3 cellular contexts compared by ENCODE assay signal in the genomic region with DNA sequence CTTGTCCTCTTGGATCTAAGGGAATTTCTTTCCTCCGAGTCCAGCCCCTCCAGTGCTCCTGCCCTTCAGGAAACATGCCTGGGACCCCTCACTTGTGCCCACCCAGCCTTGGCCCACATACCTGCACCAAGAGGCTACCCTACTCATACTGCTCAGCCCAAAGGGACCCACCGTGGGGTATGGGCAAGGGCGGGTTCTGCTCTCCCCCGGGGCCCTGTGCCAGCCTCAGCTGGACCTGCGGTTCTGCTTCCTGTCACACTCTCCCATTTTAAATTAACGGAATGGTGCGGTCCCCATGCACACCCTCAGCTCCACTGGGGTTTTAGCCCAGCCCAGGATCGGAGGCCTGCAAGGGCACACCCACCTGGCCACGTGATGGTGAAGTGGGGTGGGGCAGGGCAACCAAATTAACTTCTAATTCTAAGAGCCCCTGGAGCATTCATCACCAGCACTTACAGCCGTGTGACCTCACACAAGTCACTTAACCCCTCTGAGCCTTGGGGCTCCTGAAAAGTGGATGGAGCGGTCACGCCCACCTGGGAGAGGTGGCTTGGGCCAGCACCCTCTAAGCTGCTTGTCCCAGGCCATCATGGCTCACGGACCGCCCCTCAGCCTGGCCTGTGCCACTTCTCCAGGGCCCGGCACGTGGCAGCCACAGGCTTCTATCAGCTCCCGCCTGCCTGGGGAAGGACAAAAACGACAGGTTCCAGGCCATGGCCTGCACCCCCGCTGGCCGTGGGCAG.
A peak's percentile ranks its signal among the peaks of the same experiment; 100 is the strongest.
TF ChIP-seq lines count a peak whose summit lies in the region.

No MANE protein-coding gene starts in this region.

TF ChIP-seq in GM12891, 5 proteins besides CTCF, POLR2A, EP300 and RAD21:
- no peak for TF ChIP-seq PAX5 (IDR thresholded peaks at IDR 0.05; ENCODE audit: insufficient read depth, low read length, severe bottlenecking)
- TF ChIP-seq TAF1 (IDR thresholded peaks at IDR 0.05; ENCODE audit: low read depth, low read length) = no peak
- no peak for TF ChIP-seq SPI1 (IDR thresholded peaks at IDR 0.05; ENCODE audit: low read depth, low read length)
- TF ChIP-seq POLR2AphosphoS5 (IDR thresholded peaks at IDR 0.05; ENCODE audit: low read depth, low read length) = no peak
- TF ChIP-seq POU2F2 (IDR thresholded peaks at IDR 0.05; ENCODE audit: low read depth, low read length) = no peak

TF ChIP-seq in GM12878, 131 proteins besides CTCF, POLR2A, EP300 and RAD21:
- TF ChIP-seq, protein P1, sequence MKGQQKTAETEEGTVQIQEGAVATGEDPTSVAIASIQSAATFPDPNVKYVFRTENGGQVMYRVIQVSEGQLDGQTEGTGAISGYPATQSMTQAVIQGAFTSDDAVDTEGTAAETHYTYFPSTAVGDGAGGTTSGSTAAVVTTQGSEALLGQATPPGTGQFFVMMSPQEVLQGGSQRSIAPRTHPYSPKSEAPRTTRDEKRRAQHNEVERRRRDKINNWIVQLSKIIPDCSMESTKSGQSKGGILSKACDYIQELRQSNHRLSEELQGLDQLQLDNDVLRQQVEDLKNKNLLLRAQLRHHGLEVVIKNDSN (IDR thresholded peaks at IDR 0.05; ENCODE audit: borderline replicate concordance, extremely low read length, insufficient read depth, low read depth, low read length) = peak; percentile 72
- TF ChIP-seq RAD51 (IDR thresholded peaks at IDR 0.05) (peak; percentile 27; the same call in 1 of the 2 replicates), EZH2 (IDR thresholded peaks at IDR 0.05; ENCODE audit: borderline replicate concordance, control insufficient read depth, low read depth, low read length) (no peak), PBX3 (IDR thresholded peaks at IDR 0.05; ENCODE audit: insufficient replicate concordance, low read depth, low read length) (no peak)

TF ChIP-seq in HepG2, 621 proteins besides CTCF, POLR2A, EP300 and RAD21:
- no peak for TF ChIP-seq GZF1 (CRISPR knock-in tag; IDR thresholded peaks at IDR 0.05)
- no peak for TF ChIP-seq HNRNPK (IDR thresholded peaks at IDR 0.05; ENCODE audit: low read depth, low read length, poor library complexity, severe bottlenecking)
